Comparison of ENCODE assay signal across 28 cellular contexts in the genomic region with DNA sequence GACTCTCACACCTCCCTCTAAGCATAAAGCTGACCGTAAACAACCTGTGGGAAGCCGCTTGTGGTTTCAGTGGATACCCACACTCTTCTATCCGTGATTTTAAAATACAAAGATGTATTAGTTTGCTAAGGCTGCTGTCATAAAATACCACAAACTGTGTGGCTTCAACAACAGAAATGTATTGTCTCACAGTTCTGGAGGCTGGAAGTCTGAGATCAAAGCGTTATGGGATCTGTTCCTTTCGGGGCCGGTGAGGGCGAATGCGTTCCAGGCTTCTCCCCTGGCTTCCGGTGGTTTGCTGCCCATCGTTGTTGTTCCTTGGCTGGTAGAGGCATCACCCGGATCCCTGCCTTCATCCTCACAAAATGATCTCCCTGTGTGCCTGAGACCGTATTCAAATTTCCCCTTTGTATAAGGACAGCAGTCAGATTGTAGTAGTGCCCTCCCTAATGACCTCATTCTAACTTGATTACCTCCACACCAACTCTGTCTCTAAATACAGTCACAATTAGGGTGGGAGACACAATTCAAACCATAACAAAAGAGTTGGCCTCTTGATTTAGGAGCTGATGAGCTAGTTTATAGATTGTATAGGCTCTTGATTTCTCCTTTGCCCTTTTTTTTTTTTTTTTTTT.
DNase-seq lines count a peak whose midpoint lies in the region; ATAC-seq and TF ChIP-seq lines count a peak whose summit lies in the region.
"Had no signal": no experiment of that assay in that cellular context is flagged by ENCODE, and none has a peak within 500 bp of the region (broad histone marks: within the 10 kb centered on the region; RNA-seq: fewer than 3 reads in every experiment).

No MANE protein-coding gene starts in this region.

- no peak overlapping the region for H3K4ac ChIP-seq in neuronal stem cell (ENCODE audit: low read length)

- H2AFZ ChIP-seq in neuronal stem cell (ENCODE audit: low read length): peak overlapping the region; percentile 3

- H3K27ac ChIP-seq in neuronal stem cell (replicated peaks; ENCODE audit: low read length): no peak overlapping the region
- no peak overlapping the region for H3K27ac ChIP-seq in esophagus muscularis mucosa (replicated peaks in 1 of 4)
- no peak overlapping the region for H3K27ac ChIP-seq in CD4-positive, alpha-beta memory T cell (ENCODE audit: low read depth, low read length)
- no peak overlapping the region for H3K27ac ChIP-seq in left ventricle myocardium inferior (replicated peaks)
- H3K27ac ChIP-seq: brain microvascular endothelial cell, testis had no signal

- no peak overlapping the region for H4K8ac ChIP-seq in neuronal stem cell (ENCODE audit: low read depth, low read length)

- peaks cover 26% of the 10 kb centered on the region for H3K4me1 Mint-ChIP-seq in brain
- no peaks in the 10 kb centered on the region for H3K4me1 Mint-ChIP-seq in CD4-positive, alpha-beta memory T cell
- H3K4me1 Mint-ChIP-seq in activated CD8-positive, alpha-beta T cell treated with anti-CD3 and anti-CD28 coated beads, Interleukin-2, amount 10 ng/mL, durations not matched to agents 7 days and 5 days (ENCODE audit: low read depth): no peaks in the 10 kb centered on the region
- H3K4me1 Mint-ChIP-seq: activated CD4-positive, alpha-beta memory T cell treated with anti-CD3 and anti-CD28 coated beads, Interleukin-2, amount 10 ng/mL, durations not matched to agents 7 days and 5 days; activated naive CD4-positive, alpha-beta T cell treated with anti-CD3 and anti-CD28 coated beads, Interleukin-2, amount 10 ng/mL, durations not matched to agents 7 days and 5 days; B cell had no signal

- H3K14ac ChIP-seq in neuronal stem cell (ENCODE audit: low read length): no peak overlapping the region

- H2AK5ac ChIP-seq in neuronal stem cell (ENCODE audit: low read depth, low read length): no peak overlapping the region

- DNase-seq in GM12865 (ENCODE audit: low read depth) (peak; percentile 28), NCI-H82 (lab: John Stamatoyannopoulos, UW) (peak; percentile 77), neuronal stem cell (ENCODE audit: low spot score) (no peak), esophagus muscularis mucosa (ENCODE audit: extremely low spot score) (no peak), left ventricle myocardium inferior (no peak)
- DNase-seq in CD4-positive, alpha-beta memory T cell: no peak
- no peak for DNase-seq in activated CD8-positive, alpha-beta T cell treated with anti-CD3 and anti-CD28 coated beads, Interleukin-2, amount 10 ng/mL, durations not matched to agents 7 days and 5 days
- DNase-seq: ACHN; activated CD4-positive, alpha-beta memory T cell treated with anti-CD3 and anti-CD28 coated beads, Interleukin-2, amount 10 ng/mL, durations not matched to agents 7 days and 5 days; activated naive CD4-positive, alpha-beta T cell treated with anti-CD3 and anti-CD28 coated beads, Interleukin-2, amount 10 ng/mL, durations not matched to agents 7 days and 5 days; brain microvascular endothelial cell; hypothalamus; left cardiac atrium; mammary epithelial cell; NCI-H1105; NCI-H187 treated with DMSO at 0.1 percent for 48 hours; NCI-H2171; NCI-H510A; NK-92 treated with Interleukin-12 subunit alpha and Interleukin-12 subunit beta, amount 100 ng/mL, for 24 hours; right cardiac atrium; testis; uterus had no signal

- no CpG with 5 or more reads among the region's 12 CpGs for WGBS in neuronal stem cell (ENCODE audit: extremely low coverage in 2 of 2, insufficient read length in 2 of 2, insufficient replicate concordance in 1 of 2), 2 donors
- WGBS in esophagus muscularis mucosa: 89% methylated on average over 12 of the region's 12 CpGs

- no peak overlapping the region for H4K91ac ChIP-seq in neuronal stem cell (ENCODE audit: low read depth, low read length, poor library complexity)

- no peak for TF ChIP-seq EP300 in esophagus muscularis mucosa (IDR thresholded peaks at IDR 0.05)

- H3K9me3 ChIP-seq in neuronal stem cell (replicated peaks in 1 of 2; ENCODE audit: control insufficient read depth in 2 of 2, insufficient read depth in 1 of 2, low read depth in 1 of 2, low read length in 2 of 2): no peaks in the 10 kb centered on the region
- no peaks in the 10 kb centered on the region for H3K9me3 ChIP-seq in esophagus muscularis mucosa
- H3K9me3 ChIP-seq in CD4-positive, alpha-beta memory T cell (ENCODE audit: control insufficient read depth in 1 of 2, low read length in 2 of 2): no peaks in the 10 kb centered on the region
- H3K9me3 ChIP-seq in left ventricle myocardium inferior (replicated peaks): no peaks in the 10 kb centered on the region
- H3K9me3 ChIP-seq: testis, uterus had no signal

- H3K4me3 ChIP-seq in GM12865 (ENCODE audit: low read depth, low read length): no peak overlapping the region
- no peak overlapping the region for H3K4me3 ChIP-seq in neuronal stem cell (ENCODE audit: low read length in 2 of 2)
- H3K4me3 ChIP-seq in esophagus muscularis mucosa: no peak overlapping the region
- H3K4me3 ChIP-seq in CD4-positive, alpha-beta memory T cell (ENCODE audit: low read length in 2 of 2): no peak overlapping the region
- no peak overlapping the region for H3K4me3 ChIP-seq in left ventricle myocardium inferior
- H3K4me3 ChIP-seq: smooth muscle cell, testis, uterus had no signal

- no peak overlapping the region for H2BK15ac ChIP-seq in neuronal stem cell (ENCODE audit: low read length)

- H3K36me3 ChIP-seq in neuronal stem cell (replicated peaks in 1 of 2; ENCODE audit: control insufficient read depth in 2 of 2, insufficient read depth in 2 of 2, low read length in 2 of 2): no peaks in the 10 kb centered on the region
- no peaks in the 10 kb centered on the region for H3K36me3 ChIP-seq in esophagus muscularis mucosa
- H3K36me3 ChIP-seq in CD4-positive, alpha-beta memory T cell (ENCODE audit: insufficient read depth, low read length): no peaks in the 10 kb centered on the region
- no peaks in the 10 kb centered on the region for H3K36me3 ChIP-seq in left ventricle myocardium inferior
- H3K36me3 ChIP-seq: brain microvascular endothelial cell, uterus had no signal

- no peak overlapping the region for H3K4me2 ChIP-seq in neuronal stem cell (ENCODE audit: insufficient read depth, low read length, poor library complexity, severe bottlenecking)
- H3K4me2 ChIP-seq: smooth muscle cell had no signal

- POLR2A ChIA-PET in CD4-positive, alpha-beta memory T cell (lab: Charles Lee; ENCODE audit: partially characterized antibody): no interaction called here
- POLR2A ChIA-PET in activated CD8-positive, alpha-beta T cell treated with anti-CD3 and anti-CD28 coated beads, Interleukin-2, amount 10 ng/mL, durations not matched to agents 7 days and 5 days (lab: Charles Lee): no interaction called here

- H2BK120ac ChIP-seq in neuronal stem cell (ENCODE audit: low read depth, low read length): no peak overlapping the region

- no peaks in the 10 kb centered on the region for H3K79me1 ChIP-seq in neuronal stem cell (ENCODE audit: low read depth, low read length)

- no peak overlapping the region for H3K23ac ChIP-seq in neuronal stem cell (ENCODE audit: low read depth, low read length, poor library complexity)

- H3K18ac ChIP-seq in neuronal stem cell (ENCODE audit: low read length): no peak overlapping the region

- H2BK5ac ChIP-seq in neuronal stem cell (ENCODE audit: low read length): no peak overlapping the region

- H3K4me1 ChIP-seq in neuronal stem cell (ENCODE audit: control insufficient read depth in 2 of 2, insufficient read depth in 1 of 2, low read depth in 1 of 2, low read length in 2 of 2): peaks cover 9 to 11% of the 10 kb centered on the region in 2 donors
- no peaks in the 10 kb centered on the region for H3K4me1 ChIP-seq in esophagus muscularis mucosa
- H3K4me1 ChIP-seq in CD4-positive, alpha-beta memory T cell (ENCODE audit: insufficient read depth, low read length): no peaks in the 10 kb centered on the region
- no peaks in the 10 kb centered on the region for H3K4me1 ChIP-seq in left ventricle myocardium inferior
- H3K4me1 ChIP-seq: testis, uterus had no signal

- ATAC-seq in activated CD8-positive, alpha-beta T cell treated with anti-CD3 and anti-CD28 coated beads, Interleukin-2, amount 10 ng/mL, durations not matched to agents 7 days and 5 days: no peak
- ATAC-seq: left cardiac atrium, right cardiac atrium, Right ventricle myocardium inferior had no signal

- H3K4me3 Mint-ChIP-seq in brain: peak overlapping the region in 1 of 5 experiments; percentile 31
- no peak overlapping the region for H3K4me3 Mint-ChIP-seq in CD4-positive, alpha-beta memory T cell
- H3K4me3 Mint-ChIP-seq in activated CD8-positive, alpha-beta T cell treated with anti-CD3 and anti-CD28 coated beads, Interleukin-2, amount 10 ng/mL, durations not matched to agents 7 days and 5 days: no peak overlapping the region
- H3K4me3 Mint-ChIP-seq: activated CD4-positive, alpha-beta memory T cell treated with anti-CD3 and anti-CD28 coated beads, Interleukin-2, amount 10 ng/mL, durations not matched to agents 7 days and 5 days; activated naive CD4-positive, alpha-beta T cell treated with anti-CD3 and anti-CD28 coated beads, Interleukin-2, amount 10 ng/mL, durations not matched to agents 7 days and 5 days; B cell; IgD-negative memory B cell; stimulated activated naive CD8-positive, alpha-beta T cell treated with anti-CD3 and anti-CD28 coated beads, Interleukin-15, Interleukin-2, amounts not matched to agents 100 ng/mL and 50 ng/mL, for 24 hours had no signal

- H2BK12ac ChIP-seq in neuronal stem cell (ENCODE audit: low read length): no peak overlapping the region

- H3K9me3 Mint-ChIP-seq in brain: peaks cover 0 to 12% (median 0%) of the 10 kb centered on the region in 5 experiments
- H3K9me3 Mint-ChIP-seq in CD4-positive, alpha-beta memory T cell: peaks cover 0 to 3% (median 0%) of the 10 kb centered on the region in 8 donors
- no peaks in the 10 kb centered on the region for H3K9me3 Mint-ChIP-seq in activated CD8-positive, alpha-beta T cell treated with anti-CD3 and anti-CD28 coated beads, Interleukin-2, amount 10 ng/mL, durations not matched to agents 7 days and 5 days (ENCODE audit: insufficient read depth)
- H3K9me3 Mint-ChIP-seq: activated CD4-positive, alpha-beta memory T cell treated with anti-CD3 and anti-CD28 coated beads, Interleukin-2, amount 10 ng/mL, durations not matched to agents 7 days and 5 days; IgD-negative memory B cell had no signal

- H3K9ac ChIP-seq in neuronal stem cell (ENCODE audit: low read depth, low read length, poor library complexity): no peak overlapping the region

- H3K27ac Mint-ChIP-seq in brain: peak overlapping the region in 4 of 5 experiments; percentile 7 to 92 (median 66)
- H3K27ac Mint-ChIP-seq in CD4-positive, alpha-beta memory T cell: no peak overlapping the region
- H3K27ac Mint-ChIP-seq in activated CD8-positive, alpha-beta T cell treated with anti-CD3 and anti-CD28 coated beads, Interleukin-2, amount 10 ng/mL, durations not matched to agents 7 days and 5 days: no peak overlapping the region
- H3K27ac Mint-ChIP-seq: activated CD4-positive, alpha-beta memory T cell treated with anti-CD3 and anti-CD28 coated beads, Interleukin-2, amount 10 ng/mL, durations not matched to agents 7 days and 5 days; activated naive CD4-positive, alpha-beta T cell treated with anti-CD3 and anti-CD28 coated beads, Interleukin-2, amount 10 ng/mL, durations not matched to agents 7 days and 5 days; B cell; IgD-negative memory B cell; stimulated activated naive CD8-positive, alpha-beta T cell treated with anti-CD3 and anti-CD28 coated beads, Interleukin-15, Interleukin-2, amounts not matched to agents 100 ng/mL and 50 ng/mL, for 24 hours had no signal

- TF ChIP-seq CTCF in GM12865 (IDR thresholded peaks at IDR 0.05; ENCODE audit: insufficient read depth, low read depth, low read length, missing control alignments) (no peak), brain (conservative IDR thresholded peaks at IDR 0.05) (no peak), esophagus muscularis mucosa (IDR thresholded peaks at IDR 0.05) (no peak), left ventricle myocardium inferior (IDR thresholded peaks at IDR 0.05; ENCODE audit: borderline replicate concordance) (no peak)

- no peak for TF ChIP-seq POLR2A in esophagus muscularis mucosa (IDR thresholded peaks at IDR 0.05; ENCODE audit: low read depth)

- CTCF ChIA-PET in CD4-positive, alpha-beta memory T cell (lab: Charles Lee; ENCODE audit: partially characterized antibody): interaction anchor here (0.7 kb wide), 1 partner anchor 39 kb away, joined by 3 read pairs; no protein-coding TSS in a partner anchor
- CTCF ChIA-PET in activated CD8-positive, alpha-beta T cell treated with anti-CD3 and anti-CD28 coated beads, Interleukin-2, amount 10 ng/mL, durations not matched to agents 7 days and 5 days (lab: Charles Lee): no interaction called here

- intact Hi-C loops in esophagus muscularis mucosa (cut with DNase I): no loop called here
- intact Hi-C loops in CD4-positive, alpha-beta memory T cell (cut with micrococcal nuclease): no loop called here
- intact Hi-C loops in left ventricle myocardium inferior (cut with micrococcal nuclease): no loop called here

- H3K36me3 Mint-ChIP-seq in brain: no peaks in the 10 kb centered on the region
- H3K36me3 Mint-ChIP-seq in CD4-positive, alpha-beta memory T cell: no peaks in the 10 kb centered on the region
- H3K36me3 Mint-ChIP-seq in activated CD8-positive, alpha-beta T cell treated with anti-CD3 and anti-CD28 coated beads, Interleukin-2, amount 10 ng/mL, durations not matched to agents 7 days and 5 days (ENCODE audit: low read depth): no peaks in the 10 kb centered on the region
- H3K36me3 Mint-ChIP-seq: activated naive CD4-positive, alpha-beta T cell treated with anti-CD3 and anti-CD28 coated beads, Interleukin-2, amount 10 ng/mL, durations not matched to agents 7 days and 5 days had no signal

- H3K27me3 Mint-ChIP-seq in brain: no peaks in the 10 kb centered on the region
- H3K27me3 Mint-ChIP-seq in CD4-positive, alpha-beta memory T cell: no peaks in the 10 kb centered on the region
- peaks cover 2% of the 10 kb centered on the region for H3K27me3 Mint-ChIP-seq in activated CD8-positive, alpha-beta T cell treated with anti-CD3 and anti-CD28 coated beads, Interleukin-2, amount 10 ng/mL, durations not matched to agents 7 days and 5 days (ENCODE audit: low read depth)
- H3K27me3 Mint-ChIP-seq: activated CD4-positive, alpha-beta memory T cell treated with anti-CD3 and anti-CD28 coated beads, Interleukin-2, amount 10 ng/mL, durations not matched to agents 7 days and 5 days; activated naive CD4-positive, alpha-beta T cell treated with anti-CD3 and anti-CD28 coated beads, Interleukin-2, amount 10 ng/mL, durations not matched to agents 7 days and 5 days; B cell; IgD-negative memory B cell had no signal

- H3K27me3 ChIP-seq in neuronal stem cell (ENCODE audit: control insufficient read depth in 3 of 3, insufficient read depth in 3 of 3, low read depth in 1 of 3, low read length in 3 of 3): no peaks in the 10 kb centered on the region
- H3K27me3 ChIP-seq in esophagus muscularis mucosa: no peaks in the 10 kb centered on the region
- no peaks in the 10 kb centered on the region for H3K27me3 ChIP-seq in CD4-positive, alpha-beta memory T cell (ENCODE audit: insufficient read depth, low read length)
- H3K27me3 ChIP-seq in left ventricle myocardium inferior (ENCODE audit: low read depth): no peaks in the 10 kb centered on the region
- H3K27me3 ChIP-seq: brain microvascular endothelial cell, testis, uterus had no signal

Comparison
In these comparisons a context has a peak if more than half of its experiments do, and no peak if none do; other contexts are left out.
1. DNase-seq: peak in GM12865 (single experiment) and NCI-H82 (single experiment); none in neuronal stem cell (single experiment), esophagus muscularis mucosa (single experiment), CD4-positive, alpha-beta memory T cell (0 of 5), activated CD8-positive, alpha-beta T cell treated with anti-CD3 and anti-CD28 coated beads, Interleukin-2, amount 10 ng/mL, durations not matched to agents 7 days and 5 days (single experiment) and left ventricle myocardium inferior (single experiment).
2. H3K27ac Mint-ChIP-seq: peak in brain (4 of 5); none in CD4-positive, alpha-beta memory T cell (0 of 7) and activated CD8-positive, alpha-beta T cell treated with anti-CD3 and anti-CD28 coated beads, Interleukin-2, amount 10 ng/mL, durations not matched to agents 7 days and 5 days (single experiment).